ENCODE assay signal across 31 cellular contexts in the genomic region with DNA sequence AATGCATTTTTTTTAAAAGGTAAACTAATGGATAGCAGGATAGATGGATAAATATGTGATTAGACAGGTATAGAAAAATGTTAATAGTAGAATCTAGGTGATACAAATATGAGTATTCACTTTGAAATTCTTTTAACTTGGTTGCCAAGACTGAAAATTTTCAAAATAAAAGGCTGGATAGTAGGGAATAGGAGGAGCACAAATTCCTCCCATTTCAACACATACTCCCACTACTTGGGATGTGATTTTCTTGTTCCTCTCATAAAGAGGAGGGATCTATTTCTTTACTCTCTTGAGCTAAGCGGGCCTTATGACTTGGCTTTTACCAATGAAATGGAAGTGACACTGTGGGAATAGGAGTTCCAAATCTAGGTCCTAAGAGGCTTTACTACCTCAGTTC. TPM values are rescaled to one million over a fixed set of nuclear protein-coding genes. Genes with fewer than 3 reads are reported as not detected.
A peak's percentile ranks its signal among the peaks of the same experiment; 100 is the strongest.
DNase-seq lines count a peak whose midpoint lies in the region; ATAC-seq, FAIRE-seq and TF ChIP-seq lines count a peak whose summit lies in the region.
"Had no signal": no experiment of that assay in that cellular context is flagged by ENCODE, and none has a peak within 500 bp of the region (broad histone marks: within the 10 kb centered on the region; RNA-seq: fewer than 3 reads in every experiment).

No MANE protein-coding gene starts in this region.

- no peak overlapping the region for H3K9ac ChIP-seq in astrocyte (ENCODE audit: low read length)
- H3K9ac ChIP-seq: neural progenitor cell had no signal

- no peak for TF ChIP-seq EP300 in gastroesophageal sphincter (IDR thresholded peaks at IDR 0.05)

- no peak for TF ChIP-seq POLR2A in gastroesophageal sphincter (IDR thresholded peaks at IDR 0.05)
- no peak for TF ChIP-seq POLR2A in right lobe of liver (IDR thresholded peaks at IDR 0.05)

- no peaks in the 10 kb centered on the region for H3K27me3 Mint-ChIP-seq in astrocyte (ENCODE audit: low read depth, unreplicated experiment)
- H3K27me3 Mint-ChIP-seq in activated naive CD8-positive, alpha-beta T cell treated with anti-CD3 and anti-CD28 coated beads for 36 hours: no peaks in the 10 kb centered on the region
- H3K27me3 Mint-ChIP-seq: activated naive CD8-positive, alpha-beta T cell; CD4-positive, CD25-positive, alpha-beta regulatory T cell; stimulated activated naive B cell treated with anti-CD40 and anti-IgM and Interleukin-4, amounts not matched to agents 10 μg/mL and 1 μg/mL and 100 μg/mL, for 72 hours had no signal

- H3K4me1 ChIP-seq in right cardiac atrium (ENCODE audit: control insufficient read depth, insufficient read depth, low read length): peaks cover 8% of the 10 kb centered on the region
- peaks cover 13% of the 10 kb centered on the region for H3K4me1 ChIP-seq in astrocyte (ENCODE audit: insufficient read depth, low read length)
- H3K4me1 ChIP-seq in gastroesophageal sphincter: peaks cover 3 to 27% (median 4%) of the 10 kb centered on the region in 3 donors
- H3K4me1 ChIP-seq in right lobe of liver: no peaks in the 10 kb centered on the region
- H3K4me1 ChIP-seq: neural progenitor cell had no signal

- 84% methylated on average over 1 of the region's 1 CpG for WGBS in right cardiac atrium
- WGBS in gastroesophageal sphincter (ENCODE audit: low coverage in 1 of 2), 2 donors: 83 to 100% methylated on average over 1 of the region's 1 CpG
- WGBS in right lobe of liver (ENCODE audit: insufficient coverage, low coverage, low lambda C conversion rate, missing lambda C conversion rate): 100% methylated on average over 1 of the region's 1 CpG

- no peak for TF ChIP-seq CTCF in astrocyte (IDR thresholded peaks at IDR 0.05; ENCODE audit: insufficient read depth, low read depth, low read length)
- no peak for TF ChIP-seq CTCF in gastroesophageal sphincter (IDR thresholded peaks at IDR 0.05)
- no peak for TF ChIP-seq CTCF in right lobe of liver (IDR thresholded peaks at IDR 0.05)

- peak overlapping the region; percentile 49 for H3K4me2 ChIP-seq in astrocyte (ENCODE audit: low read length)
- H3K4me2 ChIP-seq: neural progenitor cell had no signal

- DNase-seq in left cardiac atrium (no peak), right cardiac atrium (no peak), astrocyte (ENCODE audit: low read depth) (peak; percentile 6), urothelium cell line (ENCODE audit: low spot score) (peak; percentile 13), right lobe of liver (no peak)
- no peak for DNase-seq in effector CD8-positive, alpha-beta T cell (lab: John Stamatoyannopoulos, UW)
- no peak for DNase-seq in activated naive CD8-positive, alpha-beta T cell treated with anti-CD3 and anti-CD28 coated beads for 36 hours
- DNase-seq: activated T-cell treated with anti-CD3 and anti-CD28 coated beads, Interleukin-2, amount 50 U/mL, for 72 hours; caudate nucleus; CD4-positive, CD25-positive, alpha-beta regulatory T cell; effector memory CD4-positive, alpha-beta T cell; GOT3; hypothalamus; kidney; midbrain; NCI-H1092; NCI-H2107; NCI-H526; retina; SHP77 treated with DMSO at 0.1 percent for 48 hours; stimulated activated naive B cell treated with anti-CD40 and anti-IgM and Interleukin-4, amounts not matched to agents 10 μg/mL and 1 μg/mL and 100 μg/mL, for 72 hours; tibial artery; WERI-Rb-1 had no signal

- H3K4me3 Mint-ChIP-seq in astrocyte (ENCODE audit: unreplicated experiment): no peak overlapping the region
- H3K4me3 Mint-ChIP-seq in activated naive CD8-positive, alpha-beta T cell treated with anti-CD3 and anti-CD28 coated beads for 36 hours: no peak overlapping the region
- H3K4me3 Mint-ChIP-seq: activated naive CD8-positive, alpha-beta T cell; activated T-cell treated with anti-CD3 and anti-CD28 coated beads, Interleukin-2, amount 50 U/mL, for 72 hours; CD4-positive, CD25-positive, alpha-beta regulatory T cell; neural progenitor cell; stimulated activated naive B cell treated with anti-CD40 and anti-IgM and Interleukin-4, amounts not matched to agents 10 μg/mL and 1 μg/mL and 100 μg/mL, for 72 hours; T-helper 1 cell treated with Interleukin-12 subunit alpha and Interleukin-12 subunit beta and Interleukin-4 antibody, amounts not matched to agents 30 μg/mL and 1 μg/mL, for 36 hours had no signal

- intact Hi-C loops in left cardiac atrium (cut with DNase I): no loop called here
- intact Hi-C loops in right cardiac atrium (cut with DNase I): no loop called here
- intact Hi-C loops in right lobe of liver (cut with DNase I): no loop called here

- peaks cover 9% of the 10 kb centered on the region for H3K4me1 Mint-ChIP-seq in astrocyte (ENCODE audit: low read depth, unreplicated experiment)
- peaks cover 13% of the 10 kb centered on the region for H3K4me1 Mint-ChIP-seq in activated naive CD8-positive, alpha-beta T cell treated with anti-CD3 and anti-CD28 coated beads for 36 hours
- H3K4me1 Mint-ChIP-seq: neural progenitor cell had no signal

- peaks cover 13% of the 10 kb centered on the region for H3K36me3 Mint-ChIP-seq in astrocyte (ENCODE audit: low read depth, unreplicated experiment)
- peaks cover 31% of the 10 kb centered on the region for H3K36me3 Mint-ChIP-seq in activated naive CD8-positive, alpha-beta T cell treated with anti-CD3 and anti-CD28 coated beads for 36 hours

- peaks cover 48% of the 10 kb centered on the region for H3K79me2 ChIP-seq in astrocyte (ENCODE audit: insufficient read depth, low read length)

- H3K4me3 ChIP-seq in right cardiac atrium (ENCODE audit: low read length) (no peak overlapping the region), astrocyte (ENCODE audit: insufficient read depth, low read depth, low read length) (no peak overlapping the region), gastroesophageal sphincter (no peak overlapping the region), right lobe of liver (no peak overlapping the region)
- H3K4me3 ChIP-seq: K562, neural progenitor cell, tibial artery had no signal

- H2AFZ ChIP-seq in astrocyte (ENCODE audit: low read depth, low read length): no peak overlapping the region
- H2AFZ ChIP-seq: neural progenitor cell had no signal

- H3K9me3 ChIP-seq in right cardiac atrium (ENCODE audit: control insufficient read depth, low read length): no peaks in the 10 kb centered on the region
- no peaks in the 10 kb centered on the region for H3K9me3 ChIP-seq in astrocyte (ENCODE audit: insufficient read depth, low read depth, low read length)
- no peaks in the 10 kb centered on the region for H3K9me3 ChIP-seq in gastroesophageal sphincter
- H3K9me3 ChIP-seq in right lobe of liver: no peaks in the 10 kb centered on the region
- H3K9me3 ChIP-seq: tibial artery had no signal

- peaks cover 8% of the 10 kb centered on the region for H4K20me1 ChIP-seq in astrocyte (ENCODE audit: insufficient read depth, low read length)

- H3K27ac Mint-ChIP-seq in astrocyte (ENCODE audit: unreplicated experiment): peak overlapping the region; percentile 88
- H3K27ac Mint-ChIP-seq in activated naive CD8-positive, alpha-beta T cell treated with anti-CD3 and anti-CD28 coated beads for 36 hours: no peak overlapping the region
- H3K27ac Mint-ChIP-seq: activated naive CD8-positive, alpha-beta T cell; activated T-cell treated with anti-CD3 and anti-CD28 coated beads, Interleukin-2, amount 50 U/mL, for 72 hours; neural progenitor cell; stimulated activated naive B cell treated with anti-CD40 and anti-IgM and Interleukin-4, amounts not matched to agents 10 μg/mL and 1 μg/mL and 100 μg/mL, for 72 hours; T-helper 1 cell treated with Interleukin-12 subunit alpha and Interleukin-12 subunit beta and Interleukin-4 antibody, amounts not matched to agents 30 μg/mL and 1 μg/mL, for 36 hours had no signal

- H3K27me3 ChIP-seq in right cardiac atrium (ENCODE audit: control insufficient read depth, insufficient read depth) (no peaks in the 10 kb centered on the region), astrocyte (ENCODE audit: insufficient read depth, low read length) (no peaks in the 10 kb centered on the region), gastroesophageal sphincter (no peaks in the 10 kb centered on the region), right lobe of liver (no peaks in the 10 kb centered on the region)
- H3K27me3 ChIP-seq: foreskin keratinocyte, neural progenitor cell, tibial artery had no signal

- peaks cover 6% of the 10 kb centered on the region for H3K36me3 ChIP-seq in astrocyte (ENCODE audit: insufficient read depth, low read length)
- peaks cover 0 to 21% of the 10 kb centered on the region in 2 donors for H3K36me3 ChIP-seq in gastroesophageal sphincter
- peaks cover 0 to 11% (median 4%) of the 10 kb centered on the region in 4 donors for H3K36me3 ChIP-seq in right lobe of liver

- FAIRE-seq in astrocyte (lab: Jason Lieb, UNC) (peak; percentile 26), urothelium cell line (lab: Jason Lieb, UNC) (no peak)
- FAIRE-seq: GM18507, kidney had no signal

- ATAC-seq in left cardiac atrium (peak; percentile 23 to 74), right cardiac atrium (no peak), gastroesophageal sphincter (peak; percentile 70), right lobe of liver (no peak)
- ATAC-seq: activated T-cell treated with anti-CD3 and anti-CD28 coated beads, Interleukin-2, amount 50 U/mL, for 72 hours; foreskin keratinocyte; stimulated activated naive B cell treated with anti-CD40 and anti-IgM and Interleukin-4, amounts not matched to agents 10 μg/mL and 1 μg/mL and 100 μg/mL, for 72 hours had no signal

- no peaks in the 10 kb centered on the region for H3K9me3 Mint-ChIP-seq in astrocyte (ENCODE audit: unreplicated experiment)
- no peaks in the 10 kb centered on the region for H3K9me3 Mint-ChIP-seq in activated naive CD8-positive, alpha-beta T cell treated with anti-CD3 and anti-CD28 coated beads for 36 hours
- H3K9me3 Mint-ChIP-seq: activated T-cell treated with anti-CD3 and anti-CD28 coated beads, Interleukin-2, amount 50 U/mL, for 72 hours; CD4-positive, CD25-positive, alpha-beta regulatory T cell; neural progenitor cell; stimulated activated naive B cell treated with anti-CD40 and anti-IgM and Interleukin-4, amounts not matched to agents 10 μg/mL and 1 μg/mL and 100 μg/mL, for 72 hours; T-helper 1 cell treated with Interleukin-12 subunit alpha and Interleukin-12 subunit beta and Interleukin-4 antibody, amounts not matched to agents 30 μg/mL and 1 μg/mL, for 36 hours had no signal

- H3K27ac ChIP-seq in right cardiac atrium (ENCODE audit: low read length) (no peak overlapping the region), astrocyte (ENCODE audit: low read depth, low read length) (no peak overlapping the region), gastroesophageal sphincter (peak overlapping the region in 1 of 4 donors; percentile 37), right lobe of liver (no peak overlapping the region)
- H3K27ac ChIP-seq: foreskin keratinocyte, HL-60, tibial artery, WERI-Rb-1 had no signal

RNA-seq across cellular contexts. Expression of a gene that starts 35.9 kb away (rescaled TPM):
- total RNA-seq in left cardiac atrium (10 to 100 TPM; 41.1 to 62.5 TPM), right cardiac atrium (10 to 100 TPM; 44.1 to 62.0 (median 52.5) TPM), astrocyte (73.4 and 84.9 TPM in 2 replicates), gastroesophageal sphincter (100 to 1,000 TPM in 1 of 4 donors, 10 to 100 TPM in 3; 68.2 to 104 (median 88.2) TPM), right lobe of liver (10 to 100 TPM; 20.3 to 36.4 (median 28.1) TPM)
- polyA plus RNA-seq in right cardiac atrium: 10.5 TPM
- 10 to 100 TPM; 27.8 to 28.5 TPM for total RNA-seq in activated naive CD8-positive, alpha-beta T cell treated with anti-CD3 and anti-CD28 coated beads for 36 hours

Comparison
In these comparisons a context has a peak if more than half of its experiments do, and no peak if none do; other contexts are left out.
1. ATAC-seq: peak in left cardiac atrium (2 of 2) and gastroesophageal sphincter (single experiment); none in right cardiac atrium (0 of 2) and right lobe of liver (0 of 4).
2. DNase-seq: peak in astrocyte (single experiment) and urothelium cell line (single experiment); none in left cardiac atrium (single experiment), right cardiac atrium (0 of 3), effector CD8-positive, alpha-beta T cell (single experiment), right lobe of liver (0 of 3) and activated naive CD8-positive, alpha-beta T cell treated with anti-CD3 and anti-CD28 coated beads for 36 hours (single experiment).